Comparison of ENCODE assay signal across 29 cellular contexts in genomic region chr2:28496781-28497180, GRCh38.
"Had no signal": no experiment of that assay in that cellular context is flagged by ENCODE, and none has a peak within 500 bp of the region (broad histone marks: within the 10 kb centered on the region; RNA-seq: fewer than 3 reads in every experiment).

No MANE protein-coding gene starts in this region.

- H3K27me3 ChIP-seq: gastrocnemius medialis, left lung, neural progenitor cell, right atrium auricular region, testis, tibial nerve, upper lobe of left lung had no signal

- H3K9me3 Mint-ChIP-seq: dendritic cell treated with granulocyte-macrophage colony-stimulating factor and Interleukin-4, amounts not matched to agents 40 ng/mL and 50 ng/mL, for 4 days; endodermal cell; nephron; neural progenitor cell had no signal

- ATAC-seq: esophagus mucosa; gastrocnemius medialis; left cardiac atrium; left lung; naive thymus-derived CD4-positive, alpha-beta T cell; sciatic nerve; stimulated activated naive CD8-positive, alpha-beta T cell treated with anti-CD3 and anti-CD28 coated beads, Interleukin-15, Interleukin-2, amounts not matched to agents 100 U/mL and 50 U/mL, for 24 hours had no signal

- H3K9me3 ChIP-seq: gastrocnemius medialis, left lung, prostate gland, right atrium auricular region, testis, tibial nerve, upper lobe of left lung had no signal

- H3K4me3 Mint-ChIP-seq: dendritic cell treated with granulocyte-macrophage colony-stimulating factor and Interleukin-4, amounts not matched to agents 40 ng/mL and 50 ng/mL, for 4 days; endodermal cell; naive thymus-derived CD4-positive, alpha-beta T cell; nephron; neural progenitor cell had no signal

- DNase-seq: effector CD8-positive, alpha-beta T cell; endodermal cell; foreskin fibroblast; gastrocnemius medialis; head of caudate nucleus; kidney; left cardiac atrium; left lung; mesenchymal stem cell; midbrain; naive thymus-derived CD4-positive, alpha-beta T cell; stimulated activated CD4-positive, alpha-beta T cell treated with anti-CD3 and anti-CD28 coated beads, Interleukin-12 subunit alpha, Interleukin-12 subunit beta, amount 100 ng/mL, for 4 hours; stimulated activated CD4-positive, alpha-beta T cell treated with anti-CD3 and anti-CD28 coated beads, Interleukin-1b, Interleukin-23, amount 100 ng/mL, for 48 hours; stimulated activated CD4-positive, alpha-beta T cell treated with anti-CD3 and anti-CD28 coated beads, Interleukin-4, amount 100 ng/mL, for 1 hour; stimulated activated CD8-positive, alpha-beta memory T cell treated with anti-CD3 and anti-CD28 coated beads, Interleukin-4, amount 100 ng/mL, for 48 hours; stimulated activated naive CD8-positive, alpha-beta T cell treated with anti-CD3 and anti-CD28 coated beads, Interleukin-15, Interleukin-2, amounts not matched to agents 100 U/mL and 50 U/mL, for 24 hours; substantia nigra; testis; upper lobe of left lung had no signal

- H3K36me3 Mint-ChIP-seq: naive thymus-derived CD4-positive, alpha-beta T cell; neural progenitor cell had no signal

- H3K9ac ChIP-seq: neural progenitor cell had no signal

- H3K27ac Mint-ChIP-seq: dendritic cell treated with granulocyte-macrophage colony-stimulating factor and Interleukin-4, amounts not matched to agents 40 ng/mL and 50 ng/mL, for 4 days; endodermal cell; naive thymus-derived CD4-positive, alpha-beta T cell; nephron had no signal

- H3K4me2 ChIP-seq: neural progenitor cell, smooth muscle cell had no signal

- H3K36me3 ChIP-seq: gastrocnemius medialis, left lung, neural progenitor cell, prostate gland, right atrium auricular region, tibial nerve, upper lobe of left lung had no signal

- H3K27ac ChIP-seq: epithelial cell of prostate, gastrocnemius medialis, left lung, neural progenitor cell, prostate gland, right atrium auricular region, testis, tibial nerve, upper lobe of left lung had no signal

- H3K4me1 Mint-ChIP-seq: endodermal cell; naive thymus-derived CD4-positive, alpha-beta T cell; nephron; neural progenitor cell had no signal

- H3K4me1 ChIP-seq: gastrocnemius medialis, left lung, neural progenitor cell, prostate gland, right atrium auricular region, testis, tibial nerve, upper lobe of left lung had no signal

- H3K4me3 ChIP-seq: gastrocnemius medialis, left lung, neural progenitor cell, prostate gland, right atrium auricular region, smooth muscle cell, testis, tibial nerve, upper lobe of left lung had no signal

- H2AFZ ChIP-seq: neural progenitor cell had no signal
